Comparison of ENCODE assay signal across 8 cellular contexts in genomic region chr1:34163792-34164509, GRCh38. TPM values are rescaled to one million over a fixed set of nuclear protein-coding genes. Genes with fewer than 3 reads are reported as not detected.
DNase-seq lines count a peak whose midpoint lies in the region; ATAC-seq and TF ChIP-seq lines count a peak whose summit lies in the region.

No MANE protein-coding gene starts in this region.

- H3K4me3 Mint-ChIP-seq in endodermal cell, result peak overlapping the region; percentile 61

- no peak overlapping the region for H3K23ac ChIP-seq in IMR-90 (ENCODE audit: low read depth, low read length)

- no peak overlapping the region for H3K56ac ChIP-seq in IMR-90 (ENCODE audit: extremely low read depth, insufficient read depth, low read length)

- peaks cover 19 to 45% (median 40%) of the 10 kb centered on the region in 10 experiments; a peak in 19 of 20 replicates for H3K4me1 ChIP-seq in BLaER1 treated with 17β-estradiol and CSF1 and Interleukin-3, amounts not matched to agents 10 nM and 100 nM
- no peaks in the 10 kb centered on the region; the same call in 1 of the 2 replicates for H3K4me1 ChIP-seq in IMR-90 (ENCODE audit: control insufficient read depth, insufficient read depth, low read length)
- no peaks in the 10 kb centered on the region for H3K4me1 ChIP-seq in endodermal cell (ENCODE audit: control insufficient read depth, insufficient read depth, low read length)

- no peaks in the 10 kb centered on the region for H3K9me2 ChIP-seq in neural cell (ENCODE audit: insufficient read depth, low read length)

- no peak for TF ChIP-seq RAD21 in IMR-90 (IDR thresholded peaks at IDR 0.05; ENCODE audit: low read length)
- no peak for TF ChIP-seq RAD21 in neural cell (conservative IDR thresholded peaks at IDR 0.05)

- no peak overlapping the region for H2BK20ac ChIP-seq in IMR-90 (ENCODE audit: low read depth, low read length)

- H3K36me3 Mint-ChIP-seq in endodermal cell (ENCODE audit: low read depth), result no peaks in the 10 kb centered on the region

- CTCF ChIA-PET in IMR-90 (lab: Yijun Ruan, JAX), result no interaction called here

- no peak overlapping the region for H4K8ac ChIP-seq in IMR-90 (ENCODE audit: low read depth in 2 of 2, low read length in 2 of 2)

- peaks cover 96% of the 10 kb centered on the region for H3K27me3 Mint-ChIP-seq in endodermal cell (ENCODE audit: insufficient read depth)

- H3F3A ChIP-seq in neural cell (ENCODE audit: insufficient read depth, low read length, poor library complexity, severe bottlenecking), result no peaks in the 10 kb centered on the region

- intact Hi-C loops in IMR-90 (cut with micrococcal nuclease), result loop anchor here (1.0 kb wide), 3 partner anchors 50 to 531 kb away; no protein-coding TSS in a partner anchor

- no peaks in the 10 kb centered on the region for H3K9me3 Mint-ChIP-seq in endodermal cell

- dilution Hi-C loops in IMR-90 (cut with HindIII; ENCODE audit: low sequenced_read_pairs, unreplicated experiment), result no loop called here

- peak overlapping the region; percentile 94 to 100 (median 98) for H3K4me2 ChIP-seq in BLaER1 treated with 17β-estradiol and CSF1 and Interleukin-3, amounts not matched to agents 10 nM and 100 nM
- peak overlapping the region; percentile 40; the same call in 1 of the 2 replicates for H3K4me2 ChIP-seq in IMR-90 (ENCODE audit: low read depth, low read length)
- peak overlapping the region; percentile 82 for H3K4me2 ChIP-seq in neural cell (ENCODE audit: low read length)

- no peak overlapping the region for H2BK120ac ChIP-seq in IMR-90 (ENCODE audit: low read depth, low read length)

- H3K4ac ChIP-seq in IMR-90 (ENCODE audit: low read depth, low read length), result no peak overlapping the region

- H3K27me3 ChIP-seq in BLaER1 treated with 17β-estradiol and CSF1 and Interleukin-3, amounts not matched to agents 10 nM and 100 nM, result peaks cover 62 to 95% (median 86%) of the 10 kb centered on the region in 11 experiments
- H3K27me3 ChIP-seq in IMR-90 (ENCODE audit: control insufficient read depth, insufficient read depth, low read length), result peaks cover 15% of the 10 kb centered on the region
- H3K27me3 ChIP-seq in endodermal cell (ENCODE audit: control insufficient read depth, insufficient read depth, low read length, poor library complexity, severe bottlenecking), result peaks cover 86% of the 10 kb centered on the region
- peaks cover 36% of the 10 kb centered on the region for H3K27me3 ChIP-seq in neural cell (ENCODE audit: insufficient read depth, low read depth, low read length)

- no peak; the same call in 1 of the 2 replicates for ATAC-seq in IMR-90 (ENCODE audit: low read depth)
- ATAC-seq in HG03460 (IDR thresholded peaks at IDR 0.05; ENCODE audit: unreplicated experiment), result no peak
- no peak for ATAC-seq in GM19324 (IDR thresholded peaks at IDR 0.05; ENCODE audit: low FRiP score, unreplicated experiment)

- H2AK5ac ChIP-seq in IMR-90 (ENCODE audit: low read depth, low read length), result no peak overlapping the region

- DNase-seq in IMR-90 (no peak), endodermal cell (peak; percentile 76), kidney glomerular epithelial cell (lab: John Stamatoyannopoulos, UW) (no peak), GDM1 (lab: John Stamatoyannopoulos, UW) (no peak)

- WGBS in IMR-90 (ENCODE audit: extremely low coverage in 2 of 2, insufficient read length in 1 of 2), 2 experiments, result 1% methylated on average over 21 of the region's 63 CpGs; no CpG with 5 or more reads in 1 of the 2 experiments
- 0% methylated on average over 16 to 63 of the region's 63 CpGs for WGBS in endodermal cell (ENCODE audit: insufficient coverage in 1 of 2, insufficient read length in 1 of 2), 2 experiments

- peak overlapping the region; percentile 23 for H2AFZ ChIP-seq in IMR-90 (replicated peaks; ENCODE audit: low read length, poor library complexity)
- peak overlapping the region; percentile 27 for H2AFZ ChIP-seq in neural cell (ENCODE audit: low read depth, low read length)

- H3K9me1 ChIP-seq in IMR-90 (ENCODE audit: insufficient read depth, low read length), result no peaks in the 10 kb centered on the region

- H3K27ac Mint-ChIP-seq in endodermal cell, result no peak overlapping the region

- H4K91ac ChIP-seq in IMR-90 (ENCODE audit: insufficient read depth, low read depth, low read length), result no peak overlapping the region

- POLR2A ChIA-PET in IMR-90 (lab: Charles Lee; ENCODE audit: unreplicated experiment), result no interaction called here

- no peak overlapping the region for H2BK5ac ChIP-seq in IMR-90 (ENCODE audit: low read depth, low read length, poor library complexity, severe bottlenecking)

- no peaks in the 10 kb centered on the region for H3K9me3 ChIP-seq in BLaER1 treated with 17β-estradiol and CSF1 and Interleukin-3, amounts not matched to agents 10 nM and 100 nM (replicated peaks in 1 of 11)
- H3K9me3 ChIP-seq in IMR-90 (ENCODE audit: control insufficient read depth, insufficient read depth, low read length) (no peaks in the 10 kb centered on the region), endodermal cell (ENCODE audit: control insufficient read depth, low read length) (no peaks in the 10 kb centered on the region), neural cell (ENCODE audit: low read length) (no peaks in the 10 kb centered on the region)

- H3K27ac ChIP-seq in BLaER1 treated with 17β-estradiol and CSF1 and Interleukin-3, amounts not matched to agents 10 nM and 100 nM, result no peak overlapping the region
- H3K27ac ChIP-seq in IMR-90 (ENCODE audit: insufficient read depth, low read length), result no peak overlapping the region
- no peak overlapping the region for H3K27ac ChIP-seq in endodermal cell (ENCODE audit: low read depth, low read length)
- peak overlapping the region; percentile 58 for H3K27ac ChIP-seq in neural cell (ENCODE audit: low read length)

- TF ChIP-seq POLR2A in IMR-90 (IDR thresholded peaks at IDR 0.05; ENCODE audit: low read depth, low read length), result no peak

- no peak overlapping the region for H4K5ac ChIP-seq in IMR-90 (ENCODE audit: low read depth, low read length)

- no peak overlapping the region for H3K14ac ChIP-seq in IMR-90 (replicated peaks; ENCODE audit: low read depth, low read length)

- H2BK15ac ChIP-seq in IMR-90 (ENCODE audit: low read depth, low read length), result no peak overlapping the region

- H3K9ac ChIP-seq in BLaER1 treated with 17β-estradiol and CSF1 and Interleukin-3, amounts not matched to agents 10 nM and 100 nM, result peak overlapping the region in 10 of 11 experiments; percentile 1 to 60 (median 42); a peak in 16 of 22 replicates
- H3K9ac ChIP-seq in IMR-90 (ENCODE audit: low read depth, low read length) (no peak overlapping the region), endodermal cell (ENCODE audit: extremely low read depth, low read length, poor library complexity, severe bottlenecking) (no peak overlapping the region), neural cell (ENCODE audit: low read length) (peak overlapping the region; percentile 83)

- peak overlapping the region; percentile 58 to 72 (median 61) for H3K4me3 ChIP-seq in BLaER1 treated with 17β-estradiol and CSF1 and Interleukin-3, amounts not matched to agents 10 nM and 100 nM
- H3K4me3 ChIP-seq in IMR-90 (ENCODE audit: insufficient read depth, low read depth, low read length) (peak overlapping the region; percentile 31), endodermal cell (ENCODE audit: low read length) (peak overlapping the region; percentile 81), neural cell (ENCODE audit: low read length) (peak overlapping the region; percentile 96)

- no peak for TF ChIP-seq EP300 in neural cell (conservative IDR thresholded peaks at IDR 0.05; ENCODE audit: poor library complexity, severe bottlenecking)

- in situ Hi-C loops in IMR-90 (cut with MboI; ENCODE audit: low sequenced_read_pairs), result no loop called here

- TF ChIP-seq CTCF in IMR-90 (conservative IDR thresholded peaks at IDR 0.05; ENCODE audit: low read depth, low read length) (no peak), endodermal cell (conservative IDR thresholded peaks at IDR 0.05) (no peak), neural cell (IDR thresholded peaks at IDR 0.05; ENCODE audit: poor library complexity, severe bottlenecking) (no peak)

- peaks cover 10% of the 10 kb centered on the region for H3K4me1 Mint-ChIP-seq in endodermal cell

- H2AK9ac ChIP-seq in IMR-90 (replicated peaks; ENCODE audit: low read depth, low read length, poor library complexity), result no peak overlapping the region

- H3K18ac ChIP-seq in IMR-90 (ENCODE audit: low read depth, low read length), result no peak overlapping the region

- no peaks in the 10 kb centered on the region for H3K36me3 ChIP-seq in BLaER1 treated with 17β-estradiol and CSF1 and Interleukin-3, amounts not matched to agents 10 nM and 100 nM
- H3K36me3 ChIP-seq in IMR-90 (ENCODE audit: control insufficient read depth, insufficient read depth, low read length) (no peaks in the 10 kb centered on the region), endodermal cell (ENCODE audit: control insufficient read depth, insufficient read depth, low read length) (no peaks in the 10 kb centered on the region), neural cell (ENCODE audit: insufficient read depth, low read length) (no peaks in the 10 kb centered on the region)

- BruUV-seq in IMR-90 (replicated peaks; lab: Mats Ljungman, UMichigan), result no TSS peak

- H3K79me1 ChIP-seq in IMR-90 (ENCODE audit: low read depth in 1 of 2, low read length in 2 of 2), result no peaks in the 10 kb centered on the region

- H4K20me1 ChIP-seq in BLaER1 treated with 17β-estradiol and CSF1 and Interleukin-3, amounts not matched to agents 10 nM and 100 nM, result peaks cover 0 to 27% (median 3%) of the 10 kb centered on the region in 11 experiments; a peak in 9 of 22 replicates
- H4K20me1 ChIP-seq in IMR-90 (ENCODE audit: insufficient read depth, low read length), result no peaks in the 10 kb centered on the region
- no peaks in the 10 kb centered on the region for H4K20me1 ChIP-seq in neural cell (ENCODE audit: insufficient read depth)

- no peaks in the 10 kb centered on the region for H3K79me2 ChIP-seq in neural cell (replicated peaks; ENCODE audit: insufficient read depth, low read length)

TF ChIP-seq in neural cell, 6 proteins besides CTCF, POLR2A, EP300 and RAD21 (continues in another document):
- TF ChIP-seq POLR2AphosphoS5 (IDR thresholded peaks at IDR 0.05), result no peak

RNA-seq across cellular contexts. Expression of gene CSMD2, which starts 1.1 kb away (rescaled TPM):
- total RNA-seq in IMR-90 (2012; rRNA removed), result under 0.01 and 0.28 TPM in 2 replicates
- 0.36 TPM in 2 replicates for polyA plus RNA-seq in IMR-90 (2012; rRNA removed)
- 0.23 and 0.35 TPM in 2 replicates for polyA plus RNA-seq in IMR-90 (2012; cell fraction: cytosol; rRNA removed)
- polyA plus RNA-seq in IMR-90 (2012; cell fraction: nucleus; rRNA removed; ENCODE audit: low replicate concordance), result 0.44 and 0.51 TPM in 2 replicates
- total RNA-seq in endodermal cell, result 1 to 10 TPM in 1 of 2 donors, under 1 TPM in 1; 0.62 to 2.8 TPM
- 3.9 TPM for polyA plus RNA-seq in endodermal cell (2013, experiment 1 of 2)
- polyA plus RNA-seq in endodermal cell (2013, experiment 2 of 2), result 3.1 TPM
- 9.6 and 14.1 TPM in 2 replicates for polyA plus RNA-seq in neural cell
- 32.6 and 39.2 TPM in 2 replicates for polyA minus RNA-seq in neural cell

RNA-seq across cellular contexts. Expression of gene C1orf94, which starts 12.8 kb away (rescaled TPM):
- total RNA-seq in IMR-90 (2012; rRNA removed) (not detected in 2 replicates), endodermal cell (under 1 TPM; 0.15 to 0.29 TPM)
- polyA plus RNA-seq in IMR-90 (2012; rRNA removed) (not detected in 2 replicates), neural cell (0.72 TPM in 1 of 2 replicates, not detected in the other)
- not detected in 2 replicates for polyA plus RNA-seq in IMR-90 (2012; cell fraction: cytosol; rRNA removed)
- not detected in 2 replicates for polyA plus RNA-seq in IMR-90 (2012; cell fraction: nucleus; rRNA removed; ENCODE audit: low replicate concordance)
- polyA plus RNA-seq in endodermal cell (2013, experiment 1 of 2), result 0.46 TPM
- 0.21 TPM for polyA plus RNA-seq in endodermal cell (2013, experiment 2 of 2)
- not detected in 2 replicates for polyA minus RNA-seq in neural cell

Comparison
In these comparisons a context has a peak if more than half of its experiments do, and no peak if none do; other contexts are left out.
1. H3K4me2 ChIP-seq: peak in every context shown above with its lines; median percentile 98 in BLaER1 treated with 17β-estradiol and CSF1 and Interleukin-3, amounts not matched to agents 10 nM and 100 nM; 82 in neural cell; 40 in IMR-90.
2. H3K4me3 ChIP-seq: peak in every context shown above with its lines; median percentile 96 in neural cell; 81 in endodermal cell; 61 in BLaER1 treated with 17β-estradiol and CSF1 and Interleukin-3, amounts not matched to agents 10 nM and 100 nM; 31 in IMR-90.
3. H3K9ac ChIP-seq: peak in BLaER1 treated with 17β-estradiol and CSF1 and Interleukin-3, amounts not matched to agents 10 nM and 100 nM (10 of 11) and neural cell (single experiment); none in IMR-90 (single experiment) and endodermal cell (single experiment).